Comparison of ENCODE assay signal across 7 cellular contexts in genomic region chr14:69288001-69288771, GRCh38. TPM values are rescaled to one million over a fixed set of nuclear protein-coding genes. Genes with fewer than 3 reads are reported as not detected.
DNase-seq lines count a peak whose midpoint lies in the region; ATAC-seq, FAIRE-seq and TF ChIP-seq lines count a peak whose summit lies in the region.

No MANE protein-coding gene starts in this region.

- TF ChIP-seq CTCF in astrocyte of the cerebellum (IDR thresholded peaks at IDR 0.05; ENCODE audit: low read depth, low read length, missing control alignments) = peak; percentile 55
- TF ChIP-seq CTCF in thyroid gland (IDR thresholded peaks at IDR 0.05) = peak in 4 of 6 experiments; percentile 33 to 48 (median 45)

- in situ Hi-C loops in astrocyte of the cerebellum (cut with HindIII; ENCODE audit: low sequenced_read_pairs) = no loop called here

- no peak for ATAC-seq in HG03097 (IDR thresholded peaks at IDR 0.05; ENCODE audit: low FRiP score, unreplicated experiment)

- no peak for FAIRE-seq in GM12891 (lab: Jason Lieb, UNC)

- DNase-seq in HT1080 (ENCODE audit: low read depth) (peak; percentile 20), astrocyte of the cerebellum (ENCODE audit: low read depth) (peak; percentile 98), inferior parietal cortex (ENCODE audit: extremely low spot score) (peak; percentile 14), thyroid gland (peak; percentile 58 to 59), GM12891 (ENCODE audit: insufficient read length, low spot score) (no peak), SIG-M5 (lab: John Stamatoyannopoulos, UW) (no peak)

- intact Hi-C loops in thyroid gland (cut with DNase I) = no loop called here

- WGBS in thyroid gland, 2 donors = 46 to 52% methylated on average over 8 of the region's 8 CpGs

- TF ChIP-seq POLR2A in thyroid gland (IDR thresholded peaks at IDR 0.05) (no peak), GM12891 (IDR thresholded peaks at IDR 0.05; ENCODE audit: low read depth, low read length) (no peak)

- H3K4me3 ChIP-seq in astrocyte of the cerebellum (ENCODE audit: low read depth, low read length) (no peak overlapping the region), thyroid gland (replicated peaks in 1 of 3) (no peak overlapping the region)

- H3K27me3 ChIP-seq in thyroid gland = no peaks in the 10 kb centered on the region

- no peaks in the 10 kb centered on the region for H3K36me3 ChIP-seq in thyroid gland

- H3K4me1 ChIP-seq in thyroid gland = peaks cover 14 to 16% of the 10 kb centered on the region in 2 donors

- peak overlapping the region in 2 of 3 donors; percentile 20 to 33 for H3K27ac ChIP-seq in thyroid gland

- H3K9me3 ChIP-seq in thyroid gland = no peaks in the 10 kb centered on the region

TF ChIP-seq in GM12891, 5 proteins besides CTCF, POLR2A, EP300 and RAD21:
- TF ChIP-seq SPI1 (IDR thresholded peaks at IDR 0.05; ENCODE audit: low read depth, low read length) (no peak), PAX5 (IDR thresholded peaks at IDR 0.05; ENCODE audit: insufficient read depth, low read length, severe bottlenecking) (no peak), POLR2AphosphoS5 (IDR thresholded peaks at IDR 0.05; ENCODE audit: low read depth, low read length) (no peak), TAF1 (IDR thresholded peaks at IDR 0.05; ENCODE audit: low read depth, low read length) (no peak), POU2F2 (IDR thresholded peaks at IDR 0.05; ENCODE audit: low read depth, low read length) (no peak)

RNA-seq across cellular contexts. Expression of gene GALNT16, which starts 28.2 kb away (rescaled TPM):
- 7.8 and 12.6 TPM in 2 replicates for total RNA-seq in HT1080 (2014; rRNA removed; shearing (Covaris generic))
- 8.4 and 10.1 TPM in 2 replicates for polyA plus RNA-seq in HT1080 (2015; cell fraction: cytosol; rRNA removed)
- polyA plus RNA-seq in HT1080 (2015; cell fraction: nucleus; rRNA removed) = 17.7 and 19.4 TPM in 2 replicates
- 1 to 10 TPM; 2.2 to 7.1 (median 6.9) TPM for total RNA-seq in thyroid gland
- polyA plus RNA-seq in GM12891 (2012; ENCODE audit: low read depth, missing spikeins) = 0.14 TPM

Comparison
In these comparisons a context has a peak if more than half of its experiments do, and no peak if none do; other contexts are left out.
1. DNase-seq: peak in HT1080 (single experiment), astrocyte of the cerebellum (single experiment), inferior parietal cortex (single experiment) and thyroid gland (2 of 2); none in GM12891 (single experiment) and SIG-M5 (single experiment).